Comparison of ENCODE assay signal across 1 cellular context in the genomic region with DNA sequence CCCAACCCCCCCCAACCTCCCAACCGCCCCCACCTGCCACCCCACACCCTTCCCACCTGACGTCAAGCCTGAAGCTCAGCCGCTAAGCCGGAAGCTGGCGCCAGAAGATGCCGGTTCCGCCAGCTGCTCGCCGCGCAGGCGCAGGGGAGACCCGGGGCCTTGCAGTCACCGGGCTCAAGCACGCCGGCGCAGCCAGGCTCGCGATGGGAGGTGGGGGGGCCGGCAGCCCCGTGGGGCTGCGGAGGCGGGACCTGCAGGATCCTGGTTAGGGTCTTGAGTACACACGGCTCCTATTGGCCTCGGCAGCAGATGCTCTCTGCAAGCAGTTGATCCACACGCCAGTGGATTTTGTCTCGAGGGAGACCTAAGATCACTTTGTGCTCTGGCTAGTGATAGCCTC.
TF ChIP-seq lines count a peak whose summit lies in the region.

A gene (minus strand): TSS at position 109 of the 400 bp plus-strand sequence. CDS start 4,268 bp downstream, outside the sequence.

TF ChIP-seq in K562, 482 proteins besides CTCF, POLR2A, EP300 and RAD21 (continued from another document):
- TF ChIP-seq, protein P1, sequence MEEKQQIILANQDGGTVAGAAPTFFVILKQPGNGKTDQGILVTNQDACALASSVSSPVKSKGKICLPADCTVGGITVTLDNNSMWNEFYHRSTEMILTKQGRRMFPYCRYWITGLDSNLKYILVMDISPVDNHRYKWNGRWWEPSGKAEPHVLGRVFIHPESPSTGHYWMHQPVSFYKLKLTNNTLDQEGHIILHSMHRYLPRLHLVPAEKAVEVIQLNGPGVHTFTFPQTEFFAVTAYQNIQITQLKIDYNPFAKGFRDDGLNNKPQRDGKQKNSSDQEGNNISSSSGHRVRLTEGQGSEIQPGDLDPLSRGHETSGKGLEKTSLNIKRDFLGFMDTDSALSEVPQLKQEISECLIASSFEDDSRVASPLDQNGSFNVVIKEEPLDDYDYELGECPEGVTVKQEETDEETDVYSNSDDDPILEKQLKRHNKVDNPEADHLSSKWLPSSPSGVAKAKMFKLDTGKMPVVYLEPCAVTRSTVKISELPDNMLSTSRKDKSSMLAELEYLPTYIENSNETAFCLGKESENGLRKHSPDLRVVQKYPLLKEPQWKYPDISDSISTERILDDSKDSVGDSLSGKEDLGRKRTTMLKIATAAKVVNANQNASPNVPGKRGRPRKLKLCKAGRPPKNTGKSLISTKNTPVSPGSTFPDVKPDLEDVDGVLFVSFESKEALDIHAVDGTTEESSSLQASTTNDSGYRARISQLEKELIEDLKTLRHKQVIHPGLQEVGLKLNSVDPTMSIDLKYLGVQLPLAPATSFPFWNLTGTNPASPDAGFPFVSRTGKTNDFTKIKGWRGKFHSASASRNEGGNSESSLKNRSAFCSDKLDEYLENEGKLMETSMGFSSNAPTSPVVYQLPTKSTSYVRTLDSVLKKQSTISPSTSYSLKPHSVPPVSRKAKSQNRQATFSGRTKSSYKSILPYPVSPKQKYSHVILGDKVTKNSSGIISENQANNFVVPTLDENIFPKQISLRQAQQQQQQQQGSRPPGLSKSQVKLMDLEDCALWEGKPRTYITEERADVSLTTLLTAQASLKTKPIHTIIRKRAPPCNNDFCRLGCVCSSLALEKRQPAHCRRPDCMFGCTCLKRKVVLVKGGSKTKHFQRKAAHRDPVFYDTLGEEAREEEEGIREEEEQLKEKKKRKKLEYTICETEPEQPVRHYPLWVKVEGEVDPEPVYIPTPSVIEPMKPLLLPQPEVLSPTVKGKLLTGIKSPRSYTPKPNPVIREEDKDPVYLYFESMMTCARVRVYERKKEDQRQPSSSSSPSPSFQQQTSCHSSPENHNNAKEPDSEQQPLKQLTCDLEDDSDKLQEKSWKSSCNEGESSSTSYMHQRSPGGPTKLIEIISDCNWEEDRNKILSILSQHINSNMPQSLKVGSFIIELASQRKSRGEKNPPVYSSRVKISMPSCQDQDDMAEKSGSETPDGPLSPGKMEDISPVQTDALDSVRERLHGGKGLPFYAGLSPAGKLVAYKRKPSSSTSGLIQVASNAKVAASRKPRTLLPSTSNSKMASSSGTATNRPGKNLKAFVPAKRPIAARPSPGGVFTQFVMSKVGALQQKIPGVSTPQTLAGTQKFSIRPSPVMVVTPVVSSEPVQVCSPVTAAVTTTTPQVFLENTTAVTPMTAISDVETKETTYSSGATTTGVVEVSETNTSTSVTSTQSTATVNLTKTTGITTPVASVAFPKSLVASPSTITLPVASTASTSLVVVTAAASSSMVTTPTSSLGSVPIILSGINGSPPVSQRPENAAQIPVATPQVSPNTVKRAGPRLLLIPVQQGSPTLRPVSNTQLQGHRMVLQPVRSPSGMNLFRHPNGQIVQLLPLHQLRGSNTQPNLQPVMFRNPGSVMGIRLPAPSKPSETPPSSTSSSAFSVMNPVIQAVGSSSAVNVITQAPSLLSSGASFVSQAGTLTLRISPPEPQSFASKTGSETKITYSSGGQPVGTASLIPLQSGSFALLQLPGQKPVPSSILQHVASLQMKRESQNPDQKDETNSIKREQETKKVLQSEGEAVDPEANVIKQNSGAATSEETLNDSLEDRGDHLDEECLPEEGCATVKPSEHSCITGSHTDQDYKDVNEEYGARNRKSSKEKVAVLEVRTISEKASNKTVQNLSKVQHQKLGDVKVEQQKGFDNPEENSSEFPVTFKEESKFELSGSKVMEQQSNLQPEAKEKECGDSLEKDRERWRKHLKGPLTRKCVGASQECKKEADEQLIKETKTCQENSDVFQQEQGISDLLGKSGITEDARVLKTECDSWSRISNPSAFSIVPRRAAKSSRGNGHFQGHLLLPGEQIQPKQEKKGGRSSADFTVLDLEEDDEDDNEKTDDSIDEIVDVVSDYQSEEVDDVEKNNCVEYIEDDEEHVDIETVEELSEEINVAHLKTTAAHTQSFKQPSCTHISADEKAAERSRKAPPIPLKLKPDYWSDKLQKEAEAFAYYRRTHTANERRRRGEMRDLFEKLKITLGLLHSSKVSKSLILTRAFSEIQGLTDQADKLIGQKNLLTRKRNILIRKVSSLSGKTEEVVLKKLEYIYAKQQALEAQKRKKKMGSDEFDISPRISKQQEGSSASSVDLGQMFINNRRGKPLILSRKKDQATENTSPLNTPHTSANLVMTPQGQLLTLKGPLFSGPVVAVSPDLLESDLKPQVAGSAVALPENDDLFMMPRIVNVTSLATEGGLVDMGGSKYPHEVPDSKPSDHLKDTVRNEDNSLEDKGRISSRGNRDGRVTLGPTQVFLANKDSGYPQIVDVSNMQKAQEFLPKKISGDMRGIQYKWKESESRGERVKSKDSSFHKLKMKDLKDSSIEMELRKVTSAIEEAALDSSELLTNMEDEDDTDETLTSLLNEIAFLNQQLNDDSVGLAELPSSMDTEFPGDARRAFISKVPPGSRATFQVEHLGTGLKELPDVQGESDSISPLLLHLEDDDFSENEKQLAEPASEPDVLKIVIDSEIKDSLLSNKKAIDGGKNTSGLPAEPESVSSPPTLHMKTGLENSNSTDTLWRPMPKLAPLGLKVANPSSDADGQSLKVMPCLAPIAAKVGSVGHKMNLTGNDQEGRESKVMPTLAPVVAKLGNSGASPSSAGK (IDR thresholded peaks at IDR 0.05), result peak; percentile 64
- TF ChIP-seq PHB (CRISPR knock-in tag; IDR thresholded peaks at IDR 0.05) (no peak), DDX20 (tag; IDR thresholded peaks at IDR 0.05; ENCODE audit: low read depth) (no peak), KDM4B (IDR thresholded peaks at IDR 0.05; ENCODE audit: borderline replicate concordance in 2 of 2, low read depth in 1 of 2) (no peak), GABPA (tag; conservative IDR thresholded peaks at IDR 0.05; ENCODE audit: low read depth) (peak; percentile 73)
- TF ChIP-seq, protein P2, sequence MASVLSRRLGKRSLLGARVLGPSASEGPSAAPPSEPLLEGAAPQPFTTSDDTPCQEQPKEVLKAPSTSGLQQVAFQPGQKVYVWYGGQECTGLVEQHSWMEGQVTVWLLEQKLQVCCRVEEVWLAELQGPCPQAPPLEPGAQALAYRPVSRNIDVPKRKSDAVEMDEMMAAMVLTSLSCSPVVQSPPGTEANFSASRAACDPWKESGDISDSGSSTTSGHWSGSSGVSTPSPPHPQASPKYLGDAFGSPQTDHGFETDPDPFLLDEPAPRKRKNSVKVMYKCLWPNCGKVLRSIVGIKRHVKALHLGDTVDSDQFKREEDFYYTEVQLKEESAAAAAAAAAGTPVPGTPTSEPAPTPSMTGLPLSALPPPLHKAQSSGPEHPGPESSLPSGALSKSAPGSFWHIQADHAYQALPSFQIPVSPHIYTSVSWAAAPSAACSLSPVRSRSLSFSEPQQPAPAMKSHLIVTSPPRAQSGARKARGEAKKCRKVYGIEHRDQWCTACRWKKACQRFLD (CRISPR knock-in tag; IDR thresholded peaks at IDR 0.05), result peak; percentile 82; the same call in 1 of the 2 replicates
